ENCODE assay signal across 12 cellular contexts in genomic region chr5:37665889-37666288, GRCh38.
DNase-seq lines count a peak whose midpoint lies in the region; ATAC-seq and TF ChIP-seq lines count a peak whose summit lies in the region.
"Had no signal": no experiment of that assay in that cellular context is flagged by ENCODE, and none has a peak within 500 bp of the region (broad histone marks: within the 10 kb centered on the region; RNA-seq: fewer than 3 reads in every experiment).

No MANE protein-coding gene starts in this region.

- peaks cover 42% of the 10 kb centered on the region for H3K4me1 Mint-ChIP-seq in nephron

- H3K36me3 ChIP-seq in gastroesophageal sphincter, result no peaks in the 10 kb centered on the region
- H3K36me3 ChIP-seq: uterus had no signal

- H3K4me3 Mint-ChIP-seq in nephron, result peak overlapping the region in 1 of 3 experiments; percentile 4

- H3K27me3 ChIP-seq in gastroesophageal sphincter, result no peaks in the 10 kb centered on the region
- H3K27me3 ChIP-seq: uterus had no signal

- H3K9me3 Mint-ChIP-seq in nephron, result no peaks in the 10 kb centered on the region

- no peaks in the 10 kb centered on the region for H3K36me3 Mint-ChIP-seq in nephron (ENCODE audit: low read depth)

- H3K9me3 ChIP-seq in gastroesophageal sphincter, result no peaks in the 10 kb centered on the region
- H3K9me3 ChIP-seq: uterus had no signal

- peak; percentile 50 for ATAC-seq in gastroesophageal sphincter
- no peak for ATAC-seq in HG02798 (IDR thresholded peaks at IDR 0.05; ENCODE audit: poor library complexity, unreplicated experiment)

- TF ChIP-seq CTCF in AG10803 (conservative IDR thresholded peaks at IDR 0.05; ENCODE audit: low read length), result no peak
- no peak for TF ChIP-seq CTCF in gastroesophageal sphincter (IDR thresholded peaks at IDR 0.05)
- no peak for TF ChIP-seq CTCF in nephron (IDR thresholded peaks at IDR 0.05; ENCODE audit: unreplicated experiment in 3 of 3)

- DNase-seq in AG10803 (ENCODE audit: low read depth), result peak; percentile 55
- DNase-seq in NCI-H226, result peak; percentile 24
- no peak for DNase-seq in EL
- DNase-seq in activated CD4-positive, CD25-positive, alpha-beta regulatory T cell (lab: John Stamatoyannopoulos, UW), result no peak
- no peak for DNase-seq in NK-92 (lab: John Stamatoyannopoulos, UW; ENCODE audit: unreplicated experiment)
- DNase-seq: islet precursor cell; NCI-H345; stimulated activated CD4-positive, alpha-beta T cell treated with anti-CD3 and anti-CD28 coated beads, Interleukin-4, amount 100 ng/mL, for 1 hour had no signal

- H3K4me3 ChIP-seq in AG10803 (ENCODE audit: low read length) (no peak overlapping the region), gastroesophageal sphincter (no peak overlapping the region)
- H3K4me3 ChIP-seq: uterus had no signal

- 23 to 33% methylated on average over 3 to 7 of the region's 12 CpGs for WGBS in gastroesophageal sphincter (ENCODE audit: low coverage in 1 of 2), 2 donors

- TF ChIP-seq POLR2A in gastroesophageal sphincter (IDR thresholded peaks at IDR 0.05), result no peak

- peak overlapping the region in 3 of 4 donors; percentile 49 to 62 (median 53) for H3K27ac ChIP-seq in gastroesophageal sphincter
- H3K27ac ChIP-seq: uterus had no signal

- H3K27me3 Mint-ChIP-seq in nephron (ENCODE audit: low read depth), result no peaks in the 10 kb centered on the region

- TF ChIP-seq EP300 in gastroesophageal sphincter (IDR thresholded peaks at IDR 0.05), result no peak

- peak overlapping the region in 2 of 3 experiments; percentile 52 to 66 for H3K27ac Mint-ChIP-seq in nephron

- peaks cover 5 to 69% (median 5%) of the 10 kb centered on the region in 3 donors for H3K4me1 ChIP-seq in gastroesophageal sphincter

Comparison
In these comparisons a context has a peak if more than half of its experiments do, and no peak if none do; other contexts are left out.
1. DNase-seq: peak in AG10803 (single experiment) and NCI-H226 (single experiment); none in EL (single experiment), activated CD4-positive, CD25-positive, alpha-beta regulatory T cell (0 of 4) and NK-92 (single experiment).